9 cellular contexts compared by ENCODE assay signal in genomic region chr6:113968472-113968871, GRCh38. TPM values are rescaled to one million over a fixed set of nuclear protein-coding genes. Genes with fewer than 3 reads are reported as not detected.
DNase-seq lines count a peak whose midpoint lies in the region; ATAC-seq and TF ChIP-seq lines count a peak whose summit lies in the region.
"Had no signal": no experiment of that assay in that cellular context is flagged by ENCODE, and none has a peak within 500 bp of the region (broad histone marks: within the 10 kb centered on the region; RNA-seq: fewer than 3 reads in every experiment).

No MANE protein-coding gene starts in this region.

- H3K9me3 Mint-ChIP-seq in mesothelial cell of epicardium = peaks cover 5% of the 10 kb centered on the region

- peaks cover 39% of the 10 kb centered on the region for H3K4me1 Mint-ChIP-seq in mesothelial cell of epicardium

- H3K4me3 Mint-ChIP-seq in mesothelial cell of epicardium = peak overlapping the region; percentile 99

- TF ChIP-seq CTCF in AG10803 (conservative IDR thresholded peaks at IDR 0.05; ENCODE audit: low read length) = no peak
- TF ChIP-seq CTCF in HL-60 (IDR thresholded peaks at IDR 0.05; ENCODE audit: insufficient read depth, low read length) = no peak
- no peak for TF ChIP-seq CTCF in astrocyte of the cerebellum (IDR thresholded peaks at IDR 0.05; ENCODE audit: low read depth, low read length, missing control alignments)
- TF ChIP-seq CTCF in mesothelial cell of epicardium (IDR thresholded peaks at IDR 0.05; ENCODE audit: unreplicated experiment) = no peak

- ATAC-seq in GM21367 (IDR thresholded peaks at IDR 0.05; ENCODE audit: unreplicated experiment) = no peak

- DNase-seq in AG10803 (ENCODE audit: low read depth) = no peak
- DNase-seq in HL-60 (ENCODE audit: low read depth in 1 of 2, low spot score in 1 of 2) = peak in 1 of 2 experiments; percentile 3
- no peak for DNase-seq in astrocyte of the cerebellum (ENCODE audit: low read depth)
- no peak for DNase-seq in mesothelial cell of epicardium (ENCODE audit: low spot score in 2 of 2, unreplicated experiment in 2 of 2)
- DNase-seq in germinal center (ENCODE audit: low spot score) = no peak
- DNase-seq in NCI-H1694 (lab: John Stamatoyannopoulos, UW) = no peak
- DNase-seq in superior temporal gyrus (ENCODE audit: extremely low spot score) = no peak
- DNase-seq: NK-92 treated with Interleukin-12 subunit alpha and Interleukin-12 subunit beta, amount 100 ng/mL, for 24 hours had no signal

- peak overlapping the region; percentile 100 for H3K27ac Mint-ChIP-seq in mesothelial cell of epicardium

- H3K4me3 ChIP-seq in AG10803 (ENCODE audit: low read length) (peak overlapping the region; percentile 20), HL-60 (replicated peaks; ENCODE audit: insufficient read depth, low read length) (peak overlapping the region; percentile 67), astrocyte of the cerebellum (ENCODE audit: low read depth, low read length) (peak overlapping the region; percentile 84)

- H3K27me3 ChIP-seq in HL-60 (ENCODE audit: insufficient read depth, poor library complexity, severe bottlenecking) = no peaks in the 10 kb centered on the region

- in situ Hi-C loops in astrocyte of the cerebellum (cut with HindIII; ENCODE audit: low sequenced_read_pairs) = no loop called here

- peaks cover 6% of the 10 kb centered on the region for H3K36me3 Mint-ChIP-seq in mesothelial cell of epicardium

- no peaks in the 10 kb centered on the region for H3K27me3 Mint-ChIP-seq in mesothelial cell of epicardium (ENCODE audit: low read depth)

- H3K27ac ChIP-seq in HL-60 (replicated peaks) = no peak overlapping the region

RNA-seq across cellular contexts. Expression of gene HDAC2, which starts 2.5 kb away (rescaled TPM):
- 263 to 276 TPM (median 273 TPM) in 3 replicates for total RNA-seq in mesothelial cell of epicardium

Comparison
In these comparisons a context has a peak if more than half of its experiments do, and no peak if none do; other contexts are left out.
1. H3K4me3 ChIP-seq: peak in every context shown above with its lines; median percentile 84 in astrocyte of the cerebellum; 67 in HL-60; 20 in AG10803.